Comparison of ENCODE assay signal across 8 cellular contexts in genomic region chr2:190069936-190070696, GRCh38. TPM values are rescaled to one million over a fixed set of nuclear protein-coding genes. Genes with fewer than 3 reads are reported as not detected.
A peak's percentile ranks its signal among the peaks of the same experiment; 100 is the strongest.
DNase-seq lines count a peak whose midpoint lies in the region; ATAC-seq, FAIRE-seq and TF ChIP-seq lines count a peak whose summit lies in the region.

No MANE protein-coding gene starts in this region.

- no peak for FAIRE-seq in HTR-8/SVneo (lab: Jason Lieb, UNC)

- H3K36me3 ChIP-seq in OCI-LY3 (replicated peaks; ENCODE audit: low read depth, low read length), result no peaks in the 10 kb centered on the region
- no peaks in the 10 kb centered on the region for H3K36me3 ChIP-seq in lung (ENCODE audit: control insufficient read depth in 2 of 2, insufficient read depth in 2 of 2, low read length in 2 of 2)

- peak; percentile 41 for ATAC-seq in lung (ENCODE audit: insufficient read depth, low FRiP score)
- no peak for ATAC-seq in GM18520 (IDR thresholded peaks at IDR 0.05; ENCODE audit: unreplicated experiment)

- H2AFZ ChIP-seq in OCI-LY3 (ENCODE audit: low read depth, low read length), result no peak overlapping the region

- no peak overlapping the region for H3K4me3 Mint-ChIP-seq in activated T-helper 1 cell treated with anti-CD3 and anti-CD28 coated beads, Interleukin-12 subunit alpha, Interleukin-12 subunit beta, Interleukin-2, Interleukin-4 antibody, amounts not matched to agents 30 ng/mL and 10 ng/mL and 1 ng/mL, durations not matched to agents 14 hours and 24 hours and 36 hours

- no peaks in the 10 kb centered on the region for H3K4me1 Mint-ChIP-seq in activated T-helper 1 cell treated with anti-CD3 and anti-CD28 coated beads, Interleukin-12 subunit alpha, Interleukin-12 subunit beta, Interleukin-2, Interleukin-4 antibody, amounts not matched to agents 30 ng/mL and 10 ng/mL and 1 ng/mL, durations not matched to agents 14 hours and 24 hours and 36 hours (ENCODE audit: low read depth)

- no peaks in the 10 kb centered on the region for H3K36me3 Mint-ChIP-seq in activated T-helper 1 cell treated with anti-CD3 and anti-CD28 coated beads, Interleukin-12 subunit alpha, Interleukin-12 subunit beta, Interleukin-2, Interleukin-4 antibody, amounts not matched to agents 30 ng/mL and 10 ng/mL and 1 ng/mL, durations not matched to agents 14 hours and 24 hours and 36 hours (ENCODE audit: low read depth)

- intact Hi-C loops in activated T-helper 1 cell treated with anti-CD3 and anti-CD28 coated beads, Interleukin-12 subunit alpha, Interleukin-12 subunit beta, Interleukin-2, Interleukin-4 antibody, amounts not matched to agents 30 ng/mL and 10 ng/mL and 1 ng/mL, durations not matched to agents 14 hours and 24 hours and 36 hours (cut with micrococcal nuclease), result loop anchor here (1.0 kb wide), 3 partner anchors 272 to 409 kb away; partner anchors contain the start of gene ASNSD1

- no peaks in the 10 kb centered on the region for H3K79me2 ChIP-seq in OCI-LY3 (ENCODE audit: low read length)

- H3K27ac ChIP-seq in OCI-LY3 (ENCODE audit: low read length), result no peak overlapping the region
- no peak overlapping the region for H3K27ac ChIP-seq in lung (ENCODE audit: low read depth in 1 of 2, low read length in 1 of 2)

- no peak overlapping the region for H3K27ac Mint-ChIP-seq in activated T-helper 1 cell treated with anti-CD3 and anti-CD28 coated beads, Interleukin-12 subunit alpha, Interleukin-12 subunit beta, Interleukin-2, Interleukin-4 antibody, amounts not matched to agents 30 ng/mL and 10 ng/mL and 1 ng/mL, durations not matched to agents 14 hours and 24 hours and 36 hours

- peaks cover 8% of the 10 kb centered on the region for H3K27me3 Mint-ChIP-seq in activated T-helper 1 cell treated with anti-CD3 and anti-CD28 coated beads, Interleukin-12 subunit alpha, Interleukin-12 subunit beta, Interleukin-2, Interleukin-4 antibody, amounts not matched to agents 30 ng/mL and 10 ng/mL and 1 ng/mL, durations not matched to agents 14 hours and 24 hours and 36 hours (ENCODE audit: insufficient read depth)

- no peak overlapping the region for H3K9ac ChIP-seq in OCI-LY3 (ENCODE audit: low read length)

- H3K4me1 ChIP-seq in OCI-LY3 (ENCODE audit: low read length), result 0 out of 2 replicates have a peak, but pooled peaks cover 4% of the 10 kb centered on the region
- H3K4me1 ChIP-seq in lung (ENCODE audit: control insufficient read depth in 2 of 2, insufficient read depth in 2 of 2, low read length in 2 of 2), result peaks cover 0 to 2% of the 10 kb centered on the region in 2 donors

- H3K9me3 Mint-ChIP-seq in activated T-helper 1 cell treated with anti-CD3 and anti-CD28 coated beads, Interleukin-12 subunit alpha, Interleukin-12 subunit beta, Interleukin-2, Interleukin-4 antibody, amounts not matched to agents 30 ng/mL and 10 ng/mL and 1 ng/mL, durations not matched to agents 14 hours and 24 hours and 36 hours, result no peaks in the 10 kb centered on the region

- WGBS in lung, 2 donors, result 61 to 65% methylated on average over 3 of the region's 3 CpGs

- H3K4me3 ChIP-seq in OCI-LY3 (ENCODE audit: low read length) (no peak overlapping the region), cardiac fibroblast (replicated peaks in 1 of 2; ENCODE audit: low read depth in 2 of 2, low read length in 2 of 2) (no peak overlapping the region), lung (no peak overlapping the region)

- TF ChIP-seq CTCF in GM12873 (IDR thresholded peaks at IDR 0.05; ENCODE audit: insufficient read depth, low read depth, low read length, missing control alignments) (peak; percentile 49), OCI-LY3 (IDR thresholded peaks at IDR 0.05; ENCODE audit: low read depth, low read length) (peak; percentile 63), cardiac fibroblast (IDR thresholded peaks at IDR 0.05; ENCODE audit: low read depth, low read length) (peak; percentile 56), lung (IDR thresholded peaks at IDR 0.05; ENCODE audit: control extremely low read depth, extremely low read depth) (peak; percentile 10)

- H3K4me2 ChIP-seq in OCI-LY3 (ENCODE audit: low read length), result no peak overlapping the region

- H3K9me3 ChIP-seq in OCI-LY3 (ENCODE audit: insufficient read depth, low read length) (no peaks in the 10 kb centered on the region), lung (ENCODE audit: control insufficient read depth in 2 of 2, insufficient read depth in 1 of 2, low read length in 1 of 2) (no peaks in the 10 kb centered on the region)

- no peaks in the 10 kb centered on the region for H4K20me1 ChIP-seq in OCI-LY3 (ENCODE audit: insufficient read depth, low read length)

- H3K27me3 ChIP-seq in OCI-LY3 (ENCODE audit: low read depth, low read length) (no peaks in the 10 kb centered on the region), lung (ENCODE audit: control insufficient read depth, insufficient read depth) (no peaks in the 10 kb centered on the region)

- DNase-seq in AML-193 (lab: John Stamatoyannopoulos, UW), result peak; percentile 79
- peak; percentile 25 for DNase-seq in HTR-8/SVneo (ENCODE audit: insufficient read length, low spot score)
- DNase-seq in cardiac fibroblast (ENCODE audit: low read depth in 2 of 2), result peak; percentile 83 to 87
- DNase-seq in lung (ENCODE audit: low spot score), result no peak
- no peak for DNase-seq in activated T-helper 1 cell treated with anti-CD3 and anti-CD28 coated beads, Interleukin-12 subunit alpha, Interleukin-12 subunit beta, Interleukin-2, Interleukin-4 antibody, amounts not matched to agents 30 ng/mL and 10 ng/mL and 1 ng/mL, durations not matched to agents 14 hours and 24 hours and 36 hours (ENCODE audit: low spot score)

RNA-seq across cellular contexts. Expression of gene MSTN, which starts 7.6 kb away (rescaled TPM):
- total RNA-seq in lung, result under 1 TPM; 0.12 to 0.46 TPM
- polyA plus RNA-seq in lung, result under 1 TPM; 0.05 to 0.37 TPM
- not detected in 2 replicates for total RNA-seq in activated T-helper 1 cell treated with anti-CD3 and anti-CD28 coated beads, Interleukin-12 subunit alpha, Interleukin-12 subunit beta, Interleukin-2, Interleukin-4 antibody, amounts not matched to agents 30 ng/mL and 10 ng/mL and 1 ng/mL, durations not matched to agents 14 hours and 24 hours and 36 hours

Comparison
In these comparisons a context has a peak if more than half of its experiments do, and no peak if none do; other contexts are left out.
1. DNase-seq: peak in AML-193 (2 of 2), HTR-8/SVneo (single experiment) and cardiac fibroblast (2 of 2); none in lung (single experiment) and activated T-helper 1 cell treated with anti-CD3 and anti-CD28 coated beads, Interleukin-12 subunit alpha, Interleukin-12 subunit beta, Interleukin-2, Interleukin-4 antibody, amounts not matched to agents 30 ng/mL and 10 ng/mL and 1 ng/mL, durations not matched to agents 14 hours and 24 hours and 36 hours (single experiment).
2. CTCF ChIP-seq: peak in every context shown above with its lines; median percentile 63 in OCI-LY3; 56 in cardiac fibroblast; 49 in GM12873; 10 in lung.